In genomic region chr19:57280165-57280912, GRCh38 we compare ENCODE assay signal across 8 cellular contexts. TPM values are rescaled to one million over a fixed set of nuclear protein-coding genes. Genes with fewer than 3 reads are reported as not detected.
DNase-seq lines count a peak whose midpoint lies in the region; ATAC-seq and TF ChIP-seq lines count a peak whose summit lies in the region.

TSS of gene ZNF460 (plus strand) at chr19:57280485. CDS start at chr19:57280807, 322 bp downstream.

- WGBS in ovary, 3 donors: 0% methylated on average over 55 to 69 of the region's 69 CpGs
- WGBS in thyroid gland, 2 donors: 0% methylated on average over 8 to 38 of the region's 69 CpGs

- H3K27me3 Mint-ChIP-seq in activated naive CD8-positive, alpha-beta T cell treated with anti-CD3 and anti-CD28 coated beads for 36 hours: no peaks in the 10 kb centered on the region

- peak; percentile 59 for TF ChIP-seq POLR2A in ovary (IDR thresholded peaks at IDR 0.05)
- TF ChIP-seq POLR2A in thyroid gland (IDR thresholded peaks at IDR 0.05): peak in 1 of 2 donors; percentile 74

- H3K36me3 Mint-ChIP-seq in activated naive CD8-positive, alpha-beta T cell treated with anti-CD3 and anti-CD28 coated beads for 36 hours: peaks cover 60% of the 10 kb centered on the region

- H3K27me3 ChIP-seq in ovary (no peaks in the 10 kb centered on the region), thyroid gland (no peaks in the 10 kb centered on the region)

- DNase-seq in GM10266 (ENCODE audit: extremely low spot score) (peak; percentile 88), NCI-H1092 treated with DMSO at 0.1 percent for 48 hours (lab: John Stamatoyannopoulos, UW) (peak; percentile 90), head of caudate nucleus (peak; percentile 95 to 99 (median 97)), ovary (peak; percentile 96 to 98 (median 98)), thyroid gland (peak; percentile 96)
- DNase-seq in activated naive CD8-positive, alpha-beta T cell treated with anti-CD3 and anti-CD28 coated beads for 36 hours: peak; percentile 97

- H3K36me3 ChIP-seq in ovary (no peaks in the 10 kb centered on the region), thyroid gland (peaks cover 5 to 13% of the 10 kb centered on the region in 2 donors)

- no peaks in the 10 kb centered on the region for H3K9me3 Mint-ChIP-seq in activated naive CD8-positive, alpha-beta T cell treated with anti-CD3 and anti-CD28 coated beads for 36 hours

- H3K4me3 Mint-ChIP-seq in activated naive CD8-positive, alpha-beta T cell treated with anti-CD3 and anti-CD28 coated beads for 36 hours: no peak within 1 kb of the TSS

- peaks cover 0 to 13% of the 10 kb centered on the region in 2 donors for H3K9me3 ChIP-seq in ovary
- H3K9me3 ChIP-seq in thyroid gland: no peaks in the 10 kb centered on the region

- no peak within 1 kb of the TSS for H3K27ac Mint-ChIP-seq in activated naive CD8-positive, alpha-beta T cell treated with anti-CD3 and anti-CD28 coated beads for 36 hours

- H3K4me1 Mint-ChIP-seq in activated naive CD8-positive, alpha-beta T cell treated with anti-CD3 and anti-CD28 coated beads for 36 hours: peaks cover 36% of the 10 kb centered on the region

- H3K4me1 ChIP-seq in ovary (ENCODE audit: insufficient read depth) (peaks cover 4% of the 10 kb centered on the region), thyroid gland (peaks cover 11 to 25% of the 10 kb centered on the region in 2 donors)

- intact Hi-C loops in head of caudate nucleus (cut with DNase I): no loop called here
- intact Hi-C loops in ovary (cut with DNase I): loop anchor here in 2 of 4 donors (5.0 kb wide), 2 partner anchors 38 to 82 kb away; partner anchors contain the start of genes TRAPPC2B (in 1 of the 2), ZNF547 (in 1 of the 2) and ZNF805 (in 1 of the 2)
- intact Hi-C loops in thyroid gland (cut with DNase I): loop anchor here (10.0 kb wide), 1 partner anchor 84 kb away; the partner anchor contains the start of genes TRAPPC2B and ZNF547

- no peak for TF ChIP-seq EP300 in ovary (IDR thresholded peaks at IDR 0.05)

- ATAC-seq in HG02623 (IDR thresholded peaks at IDR 0.05; ENCODE audit: unreplicated experiment) (peak; percentile 79), SK-N-SH treated with all-trans-retinoic acid at 6 μM for 48 hours (peak; percentile 97)

- H3K27ac ChIP-seq in ovary (peak within 1 kb of the TSS; percentile 91 to 96), thyroid gland (peak within 1 kb of the TSS; percentile 96 to 99 (median 97))

- peak within 1 kb of the TSS; percentile 99 for H3K4me3 ChIP-seq in ovary
- peak within 1 kb of the TSS; percentile 55 to 91 (median 61) for H3K4me3 ChIP-seq in thyroid gland (replicated peaks in 1 of 3)

- TF ChIP-seq CTCF in GM10266 (IDR thresholded peaks at IDR 0.05; ENCODE audit: control insufficient read depth, insufficient read depth, low read depth, missing control alignments) (no peak), ovary (IDR thresholded peaks at IDR 0.05) (peak in 1 of 3 donors; percentile 12), thyroid gland (IDR thresholded peaks at IDR 0.05) (peak in 1 of 6 experiments; percentile 0)

TF ChIP-seq in SK-N-SH treated with all-trans-retinoic acid at 6 μM for 48 hours, 23 proteins besides CTCF, POLR2A, EP300 and RAD21:
- TF ChIP-seq ZFP30 (CRISPR knock-in tag; IDR thresholded peaks at IDR 0.05) (peak; percentile 63; the same call in 1 of the 2 replicates), PATZ1 (CRISPR knock-in tag; IDR thresholded peaks at IDR 0.05; ENCODE audit: borderline replicate concordance) (no peak), SNAI2 (CRISPR knock-in tag; IDR thresholded peaks at IDR 0.05) (peak; percentile 59; the same call in 1 of the 2 replicates), ARNTL (CRISPR knock-in tag; IDR thresholded peaks at IDR 0.05; ENCODE audit: borderline replicate concordance, low read depth) (no peak), ZNF70 (CRISPR knock-in tag; IDR thresholded peaks at IDR 0.05) (no peak), TOX (CRISPR knock-in tag; IDR thresholded peaks at IDR 0.05; ENCODE audit: borderline replicate concordance) (no peak), CREB5 (CRISPR knock-in tag; IDR thresholded peaks at IDR 0.05; ENCODE audit: low read depth) (0 out of 2 replicates have a peak, but pooled peaks have one; percentile 57), PPARA (CRISPR knock-in tag; IDR thresholded peaks at IDR 0.05; ENCODE audit: borderline replicate concordance) (0 out of 2 replicates have a peak, but pooled peaks have one; percentile 79)
TF ChIP-seq in SK-N-SH treated with all-trans-retinoic acid at 6 μM for 48 hours: peak in this region for 4.

RNA-seq across cellular contexts. Expression of gene ZNF460, which starts in this region (rescaled TPM):
- total RNA-seq in activated naive CD8-positive, alpha-beta T cell treated with anti-CD3 and anti-CD28 coated beads for 36 hours: 10 to 100 TPM; 40.5 to 44.3 TPM
- total RNA-seq in ovary (100 to 1,000 TPM in 1 of 7 donors, 10 to 100 TPM in 6; 57.2 to 103 (median 68.6) TPM), thyroid gland (100 to 1,000 TPM in 1 of 4 donors, 10 to 100 TPM in 3; 88.0 to 139 (median 92.3) TPM)
- polyA plus RNA-seq in ovary: 1 to 10 TPM; 3.0 to 4.4 TPM

Comparison
In these comparisons a context has a peak if more than half of its experiments do, and no peak if none do; other contexts are left out.
1. Peak in every context shown above with its lines: DNase-seq, ATAC-seq, H3K4me3 ChIP-seq and H3K27ac ChIP-seq.